ENCODE assay signal across 28 cellular contexts in genomic region chr16:15415411-15416070, GRCh38. TPM values are rescaled to one million over a fixed set of nuclear protein-coding genes. Genes with fewer than 3 reads are reported as not detected.
DNase-seq lines count a peak whose midpoint lies in the region; ATAC-seq, FAIRE-seq and TF ChIP-seq lines count a peak whose summit lies in the region.
"Had no signal": no experiment of that assay in that cellular context is flagged by ENCODE, and none has a peak within 500 bp of the region (broad histone marks: within the 10 kb centered on the region; RNA-seq: fewer than 3 reads in every experiment).

No MANE protein-coding gene starts in this region.

- TF ChIP-seq POLR2A in GM12878 (IDR thresholded peaks at IDR 0.05; ENCODE audit: low read depth, low read length): no peak

- no peaks in the 10 kb centered on the region for H3K9me3 ChIP-seq in PC-3 (ENCODE audit: low read length)
- H3K9me3 ChIP-seq in GM12878 (replicated peaks; ENCODE audit: control insufficient read depth, insufficient read depth, low read length): no peaks in the 10 kb centered on the region
- H3K9me3 ChIP-seq in osteoblast (ENCODE audit: low read depth, low read length): no peaks in the 10 kb centered on the region
- H3K9me3 ChIP-seq: SJCRH30, tibial nerve had no signal

- in situ Hi-C loops in GM12878 (cut with MboI): loop anchor here (25.0 kb wide), 1 partner anchor 603 kb away; no protein-coding TSS in a partner anchor

- H3K27me3 ChIP-seq in PC-3 (ENCODE audit: low read length): no peaks in the 10 kb centered on the region
- no peaks in the 10 kb centered on the region for H3K27me3 ChIP-seq in GM12878 (replicated peaks in 1 of 2; ENCODE audit: control insufficient read depth in 2 of 2, insufficient read depth in 2 of 2, low read length in 1 of 2)
- no peaks in the 10 kb centered on the region for H3K27me3 ChIP-seq in osteoblast (ENCODE audit: insufficient read depth, low read length)
- H3K27me3 ChIP-seq: SJCRH30, tibial nerve had no signal

- no peak for TF ChIP-seq RAD21 in GM12878 (IDR thresholded peaks at IDR 0.05; ENCODE audit: insufficient read depth, low read depth, low read length)

- no peak for TF ChIP-seq EP300 in GM12878 (IDR thresholded peaks at IDR 0.05; ENCODE audit: borderline replicate concordance in 1 of 2, control insufficient read depth in 1 of 2, low read depth in 2 of 2, low read length in 2 of 2)

- H3K9ac ChIP-seq in PC-3 (ENCODE audit: low read length): no peak overlapping the region
- H3K9ac ChIP-seq in GM12878 (ENCODE audit: control insufficient read depth, insufficient read depth, low read length): no peak overlapping the region

- no peak for TF ChIP-seq CTCF in PC-3 (conservative IDR thresholded peaks at IDR 0.05; ENCODE audit: low read depth, low read length)
- no peak for TF ChIP-seq CTCF in GM12878 (IDR thresholded peaks at IDR 0.05 in 2 of 3, conservative IDR thresholded peaks at IDR 0.05 in 1 of 3; ENCODE audit: control insufficient read depth in 2 of 3, extremely low read depth in 1 of 3, insufficient read depth in 1 of 3, low read depth in 3 of 3, low read length in 3 of 3)
- no peak for TF ChIP-seq CTCF in osteoblast (IDR thresholded peaks at IDR 0.05; ENCODE audit: extremely low read depth, low read depth, low read length)

- intact Hi-C loops in PC-3 (cut with micrococcal nuclease) (no loop called here), GM12878 (cut with micrococcal nuclease; ENCODE audit: unreplicated experiment) (no loop called here)

- H3K4me1 ChIP-seq in PC-3 (ENCODE audit: insufficient read depth, low read length): peaks cover 20% of the 10 kb centered on the region
- no peaks in the 10 kb centered on the region for H3K4me1 ChIP-seq in GM12878 (ENCODE audit: control insufficient read depth, insufficient read depth, low read length)
- H3K4me1 ChIP-seq in osteoblast (ENCODE audit: insufficient read depth, low read length): peaks cover 11% of the 10 kb centered on the region
- H3K4me1 ChIP-seq: SJCRH30, tibial nerve had no signal

- POLR2A ChIA-PET in PC-3 (lab: Charles Lee; ENCODE audit: unreplicated experiment) (no interaction called here), GM12878 (lab: Charles Lee) (no interaction called here)

- CTCF ChIA-PET in PC-3 (lab: Charles Lee): interaction anchor here (0.6 kb wide), 1 partner anchor 133 kb away, joined by 3 read pairs; no protein-coding TSS in a partner anchor
- CTCF ChIA-PET in GM12878 (lab: Yijun Ruan, JAX): no interaction called here

- H3K9me2 ChIP-seq in PC-3 (replicated peaks; ENCODE audit: low read length): no peaks in the 10 kb centered on the region

- H3K4me2 ChIP-seq in PC-3 (ENCODE audit: low read length) (peak overlapping the region; percentile 70), GM12878 (ENCODE audit: control insufficient read depth, insufficient read depth) (no peak overlapping the region), osteoblast (ENCODE audit: insufficient read depth, low read length) (peak overlapping the region; percentile 45)
- H3K4me2 ChIP-seq: smooth muscle cell had no signal

- H3K27ac ChIP-seq in PC-3 (ENCODE audit: low read length) (peak overlapping the region; percentile 75), GM12878 (ENCODE audit: control insufficient read depth, insufficient read depth) (no peak overlapping the region), osteoblast (ENCODE audit: low read depth, low read length) (no peak overlapping the region)
- H3K27ac ChIP-seq: HL-60, SJCRH30, tibial nerve had no signal

- WGBS in GM12878 (ENCODE audit: insufficient coverage, insufficient replicate concordance, low lambda C conversion rate, missing lambda C conversion rate): 11% methylated on average over 6 of the region's 6 CpGs

- SMC1A ChIA-PET in GM12878 (lab: Charles Lee; ENCODE audit: uncharacterized antibody, unreplicated experiment): no interaction called here

- ATAC-seq in PC-3: peak; percentile 86
- no peak for ATAC-seq in GM12878
- ATAC-seq in GM19455 (IDR thresholded peaks at IDR 0.05; ENCODE audit: unreplicated experiment): no peak
- no peak for ATAC-seq in HG02885 (IDR thresholded peaks at IDR 0.05; ENCODE audit: poor library complexity, unreplicated experiment)
- ATAC-seq: activated CD8-positive, alpha-beta T cell treated with anti-CD3 and anti-CD28 coated beads, Interleukin-2, amount 10 ng/mL, durations not matched to agents 7 days and 5 days; left ventricle myocardium superior; stimulated activated naive CD8-positive, alpha-beta T cell treated with anti-CD3 and anti-CD28 coated beads, Interleukin-15, Interleukin-2, amounts not matched to agents 100 U/mL and 50 U/mL, for 24 hours had no signal

- H4K20me1 ChIP-seq in PC-3 (ENCODE audit: low read length) (no peaks in the 10 kb centered on the region), GM12878 (ENCODE audit: control insufficient read depth, insufficient read depth) (no peaks in the 10 kb centered on the region), osteoblast (ENCODE audit: insufficient read depth, low read length) (no peaks in the 10 kb centered on the region)

- H3K4me3 ChIP-seq in PC-3 (ENCODE audit: low read length) (peak overlapping the region; percentile 32; the same call in 1 of the 2 replicates), GM12878 (no peak overlapping the region), osteoblast (ENCODE audit: insufficient read depth, low read length) (no peak overlapping the region)
- H3K4me3 ChIP-seq: SJCRH30, smooth muscle cell, tibial nerve had no signal

- peak; percentile 68 for FAIRE-seq in GM12878 (lab: Jason Lieb, UNC)

- no TSS peak for BruUV-seq in PC-3 (replicated peaks; lab: Mats Ljungman, UMichigan)
- BruUV-seq in GM12878 (replicated peaks; lab: Mats Ljungman, UMichigan): no TSS peak

- H3K36me3 ChIP-seq in PC-3 (ENCODE audit: low read depth, low read length): no peaks in the 10 kb centered on the region
- H3K36me3 ChIP-seq in GM12878 (ENCODE audit: control insufficient read depth in 2 of 2, insufficient read depth in 2 of 2, low read length in 1 of 2): no peaks in the 10 kb centered on the region
- H3K36me3 ChIP-seq in osteoblast (ENCODE audit: insufficient read depth, low read length): no peaks in the 10 kb centered on the region
- H3K36me3 ChIP-seq: SJCRH30, tibial nerve had no signal

- H2AFZ ChIP-seq in PC-3 (ENCODE audit: low read length): peak overlapping the region; percentile 52; the same call in 1 of the 2 replicates
- H2AFZ ChIP-seq in GM12878 (ENCODE audit: control insufficient read depth, low read depth, low read length): no peak overlapping the region
- no peak overlapping the region for H2AFZ ChIP-seq in osteoblast (ENCODE audit: low read length)

- RAD21 ChIA-PET in GM12878 (lab: Charles Lee; ENCODE audit: unreplicated experiment): no interaction called here

- DNase-seq in EL (peak; percentile 32), PC-3 (peak; percentile 65), GM12878 (ENCODE audit: low read depth, low spot score) (no peak), osteoblast (ENCODE audit: insufficient read length, low spot score, missing footprints) (peak; percentile 77), NCI-H146 (lab: John Stamatoyannopoulos, UW) (no peak), GDM1 (lab: John Stamatoyannopoulos, UW) (no peak)
- DNase-seq: activated CD8-positive, alpha-beta T cell treated with anti-CD3 and anti-CD28 coated beads, Interleukin-2, amount 10 ng/mL, durations not matched to agents 7 days and 5 days; activated naive CD4-positive, alpha-beta T cell treated with anti-CD3 and anti-CD28 coated beads for 36 hours; activated T-cell treated with anti-CD3 and anti-CD28 coated beads, Interleukin-2, amount 50 U/mL, for 24 hours; anterior cingulate cortex; COR-L47; head of caudate nucleus; left ventricle myocardium superior; MM.1S; NCI-H1436 treated with DMSO at 0.1 percent for 48 hours; NCI-H2171 treated with DMSO at 0.1 percent for 48 hours; NCI-H748 treated with DMSO at 0.1 percent for 48 hours; SJCRH30; stimulated activated CD4-positive, alpha-beta T cell treated with anti-CD3 and anti-CD28 coated beads, Interleukin-2, amount 100 ng/mL, for 48 hours; stimulated activated naive CD8-positive, alpha-beta T cell treated with anti-CD3 and anti-CD28 coated beads, Interleukin-15, Interleukin-2, amounts not matched to agents 100 U/mL and 50 U/mL, for 24 hours had no signal

- no peaks in the 10 kb centered on the region for H3K79me2 ChIP-seq in PC-3 (ENCODE audit: low read length)
- no peaks in the 10 kb centered on the region for H3K79me2 ChIP-seq in GM12878 (ENCODE audit: control insufficient read depth, insufficient read depth, low read length)
- no peaks in the 10 kb centered on the region for H3K79me2 ChIP-seq in osteoblast (ENCODE audit: insufficient read depth, low read length)

- H3F3A ChIP-seq in PC-3 (ENCODE audit: low read length, unreplicated experiment): no peaks in the 10 kb centered on the region

RNA-seq across cellular contexts. Expression of gene BMERB1, which starts 18.8 kb away (rescaled TPM):
- total RNA-seq in PC-3 (2014; rRNA removed) (3.8 and 7.1 TPM in 2 replicates), GM12878 (2014; rRNA removed) (0.17 and 0.38 TPM in 2 replicates), GM12878 (2014; rRNA removed; fragmentation: Illumina TruSeq; extraction: Trizol) (0.40 and 0.51 TPM in 2 replicates), GM12878 (2021) (0.27 and 0.44 TPM in 2 replicates), osteoblast (57.2 and 77.2 TPM in 2 replicates)
- not detected in 2 replicates for total RNA-seq in GM12878 (2013; cell fraction: nucleolus; rRNA removed)
- 0.16 TPM for polyA plus RNA-seq in GM12878 (2011; ENCODE audit: low read depth)
- polyA plus RNA-seq in GM12878 (2011; rRNA removed) (0.30 and 0.55 TPM in 2 replicates), GM12878 (2014; fragmentation: Illumina TruSeq; extraction: Trizol) (0.26 and 0.30 TPM in 2 replicates), GM12878 (2014; fragmentation: Nextera tagmentation; extraction: Ambion mirVana) (under 1 TPM; 0.05 to 0.07 TPM), GM12878 (2014; rRNA removed) (0.37 and 0.49 TPM in 2 replicates), GM12878 (2016; fragmentation: Nextera tagmentation; extraction: Ambion mirVana) (under 1 TPM; 0.43 to 0.68 TPM)
- polyA plus RNA-seq in GM12878 (2011; cell fraction: cytosol; rRNA removed): 0.69 and 0.70 TPM in 2 replicates
- 0.43 and 0.45 TPM in 2 replicates for polyA plus RNA-seq in GM12878 (2011; cell fraction: nucleus; rRNA removed)
- polyA plus RNA-seq in GM12878 (2012): 0.58 and 0.66 TPM in 2 replicates
- 0.10 and 0.22 TPM in 2 replicates for polyA minus RNA-seq in GM12878 (2011; rRNA and poly(A)+ RNA removed)
- 0.73 and 1.1 TPM in 2 replicates for polyA minus RNA-seq in GM12878 (2011; cell fraction: cytosol; rRNA and poly(A)+ RNA removed)
- 0.60 and 0.67 TPM in 2 replicates for polyA minus RNA-seq in GM12878 (2011; cell fraction: nucleus; rRNA and poly(A)+ RNA removed)
- total RNA-seq: OCI-LY7 had no signal

RNA-seq across cellular contexts. Expression of gene MPV17L, which starts 20.0 kb away (rescaled TPM):
- 4.5 and 6.0 TPM in 2 replicates for total RNA-seq in PC-3 (2014; rRNA removed)
- total RNA-seq in GM12878 (2013; cell fraction: nucleolus; rRNA removed): not detected in 2 replicates
- total RNA-seq in GM12878 (2014; rRNA removed): 0.06 and 0.16 TPM in 2 replicates
- 0.09 TPM in 1 of 2 replicates, not detected in the other for total RNA-seq in GM12878 (2014; rRNA removed; fragmentation: Illumina TruSeq; extraction: Trizol)
- total RNA-seq in GM12878 (2021): 0.05 and 0.13 TPM in 2 replicates
- polyA plus RNA-seq in GM12878 (2011; ENCODE audit: low read depth): 0.05 TPM
- not detected in 2 replicates for polyA plus RNA-seq in GM12878 (2011; rRNA removed)
- not detected in 2 replicates for polyA plus RNA-seq in GM12878 (2011; cell fraction: cytosol; rRNA removed)
- not detected in 2 replicates for polyA plus RNA-seq in GM12878 (2011; cell fraction: nucleus; rRNA removed)
- 0.07 and 0.08 TPM in 2 replicates for polyA plus RNA-seq in GM12878 (2012)
- 0.03 TPM in 1 of 2 replicates, not detected in the other for polyA plus RNA-seq in GM12878 (2014; fragmentation: Illumina TruSeq; extraction: Trizol)
- under 1 TPM in 1 of 2 experiments, not detected in 1; 0.02 TPM for polyA plus RNA-seq in GM12878 (2014; fragmentation: Nextera tagmentation; extraction: Ambion mirVana)
- polyA plus RNA-seq in GM12878 (2014; rRNA removed): 0.05 and 0.10 TPM in 2 replicates
- not detected for polyA plus RNA-seq in GM12878 (2016; fragmentation: Nextera tagmentation; extraction: Ambion mirVana)
- not detected in 2 replicates for polyA minus RNA-seq in GM12878 (2011; rRNA and poly(A)+ RNA removed)
- polyA minus RNA-seq in GM12878 (2011; cell fraction: cytosol; rRNA and poly(A)+ RNA removed): not detected in 2 replicates
- not detected in 2 replicates for polyA minus RNA-seq in GM12878 (2011; cell fraction: nucleus; rRNA and poly(A)+ RNA removed)
- 0.36 and 0.59 TPM in 2 replicates for total RNA-seq in osteoblast
- total RNA-seq: activated CD8-positive, alpha-beta T cell treated with anti-CD3 and anti-CD28 coated beads, Interleukin-2, amount 10 ng/mL, durations not matched to agents 7 days and 5 days; activated naive CD4-positive, alpha-beta T cell treated with anti-CD3 and anti-CD28 coated beads for 36 hours; SJCRH30; smooth muscle cell had no signal
- polyA plus RNA-seq: smooth muscle cell had no signal

RNA-seq across cellular contexts. Expression of gene NPIPA5, which starts 37.4 kb away (rescaled TPM):
- 0.35 and 4.7 TPM in 2 replicates for total RNA-seq in PC-3 (2014; rRNA removed)
- 1.7 and 2.6 TPM in 2 replicates for total RNA-seq in GM12878 (2013; cell fraction: nucleolus; rRNA removed)
- 1.2 and 3.0 TPM in 2 replicates for total RNA-seq in GM12878 (2014; rRNA removed)
- total RNA-seq in GM12878 (2014; rRNA removed; fragmentation: Illumina TruSeq; extraction: Trizol): 5.2 and 5.5 TPM in 2 replicates
- 3.7 and 3.8 TPM in 2 replicates for total RNA-seq in GM12878 (2021)
- polyA plus RNA-seq in GM12878 (2011; ENCODE audit: low read depth): 6.2 TPM
- polyA plus RNA-seq in GM12878 (2011; rRNA removed): 8.6 and 10.7 TPM in 2 replicates
- polyA plus RNA-seq in GM12878 (2011; cell fraction: cytosol; rRNA removed): 6.1 and 6.6 TPM in 2 replicates
- 33.3 and 34.3 TPM in 2 replicates for polyA plus RNA-seq in GM12878 (2011; cell fraction: nucleus; rRNA removed)
- polyA plus RNA-seq in GM12878 (2012): 10.6 and 13.5 TPM in 2 replicates
- 12.1 and 23.7 TPM in 2 replicates for polyA plus RNA-seq in GM12878 (2014; fragmentation: Illumina TruSeq; extraction: Trizol)
- 1 to 10 TPM; 2.8 to 3.4 TPM for polyA plus RNA-seq in GM12878 (2014; fragmentation: Nextera tagmentation; extraction: Ambion mirVana)
- 5.4 and 6.7 TPM in 2 replicates for polyA plus RNA-seq in GM12878 (2014; rRNA removed)
- polyA plus RNA-seq in GM12878 (2016; fragmentation: Nextera tagmentation; extraction: Ambion mirVana): 1 to 10 TPM; 1.8 to 2.7 TPM
- polyA minus RNA-seq in GM12878 (2011; rRNA and poly(A)+ RNA removed): 0.52 TPM in 1 of 2 replicates, not detected in the other
- polyA minus RNA-seq in GM12878 (2011; cell fraction: cytosol; rRNA and poly(A)+ RNA removed): not detected in 2 replicates
- polyA minus RNA-seq in GM12878 (2011; cell fraction: nucleus; rRNA and poly(A)+ RNA removed): 1.1 and 2.6 TPM in 2 replicates
- 3.2 and 5.4 TPM in 2 replicates for total RNA-seq in osteoblast
- total RNA-seq: B cell, Daoy, smooth muscle cell had no signal

Comparison
In these comparisons a context has a peak if more than half of its experiments do, and no peak if none do; other contexts are left out.
1. DNase-seq: peak in EL (single experiment), PC-3 (single experiment) and osteoblast (single experiment); none in GM12878 (single experiment), NCI-H146 (single experiment) and GDM1 (single experiment).